Comparison of ENCODE assay signal across 8 cellular contexts in genomic region chr6:27078734-27079357, GRCh38.
DNase-seq lines count a peak whose midpoint lies in the region; ATAC-seq and TF ChIP-seq lines count a peak whose summit lies in the region.

No MANE protein-coding gene starts in this region.

- peak; percentile 76 for ATAC-seq in GM19467 (IDR thresholded peaks at IDR 0.05; ENCODE audit: unreplicated experiment)
- peak; percentile 83 for ATAC-seq in foreskin keratinocyte
- ATAC-seq in omental fat pad (ENCODE audit: low FRiP score): peak; percentile 73
- ATAC-seq in HG03469 (IDR thresholded peaks at IDR 0.05; ENCODE audit: unreplicated experiment): no peak

- H3K9ac ChIP-seq in HUES64 (ENCODE audit: low read depth, low read length) (peak overlapping the region; percentile 71), OCI-LY1 (ENCODE audit: low read length) (peak overlapping the region; percentile 35; the same call in 1 of the 2 replicates)

- H2AFZ ChIP-seq in OCI-LY1 (ENCODE audit: low read length): peak overlapping the region; percentile 82; the same call in 1 of the 2 replicates

- no peaks in the 10 kb centered on the region for H3K9me2 ChIP-seq in OCI-LY1 (ENCODE audit: low read depth, low read length)

- peak; percentile 60 for DNase-seq in D341Med (ENCODE audit: low spot score)
- DNase-seq in activated effector memory CD4-positive, alpha-beta T cell treated with Interleukin-2 at 50 U/mL for 16 hours: peak; percentile 6
- peak; percentile 36 to 69 for DNase-seq in foreskin keratinocyte
- peak; percentile 23 for DNase-seq in omental fat pad (ENCODE audit: low spot score)

- 2% methylated on average over 9 of the region's 9 CpGs for WGBS in HUES64

- no peaks in the 10 kb centered on the region for H3K9me3 ChIP-seq in HUES64 (ENCODE audit: insufficient read depth, low read depth, low read length)
- no peaks in the 10 kb centered on the region for H3K9me3 ChIP-seq in OCI-LY1 (ENCODE audit: low read length)

- H3K36me3 ChIP-seq in HUES64 (ENCODE audit: insufficient read depth, low read length) (no peaks in the 10 kb centered on the region), OCI-LY1 (ENCODE audit: insufficient read depth, low read length) (no peaks in the 10 kb centered on the region)

- H4K20me1 ChIP-seq in OCI-LY1 (ENCODE audit: insufficient read depth, low read length): no peaks in the 10 kb centered on the region

- H3K4me3 ChIP-seq in HUES64 (ENCODE audit: low read length) (peak overlapping the region; percentile 90), OCI-LY1 (ENCODE audit: low read depth, low read length, poor library complexity, severe bottlenecking) (peak overlapping the region; percentile 58)

- H3K79me2 ChIP-seq in OCI-LY1 (ENCODE audit: insufficient read depth, low read length): no peaks in the 10 kb centered on the region

- no peak overlapping the region for H3K27ac ChIP-seq in HUES64 (ENCODE audit: low read depth, low read length)
- H3K27ac ChIP-seq in OCI-LY1 (ENCODE audit: low read depth, low read length, poor library complexity, severe bottlenecking): no peak overlapping the region
- no peak overlapping the region for H3K27ac ChIP-seq in foreskin keratinocyte

- TF ChIP-seq CTCF in OCI-LY1 (IDR thresholded peaks at IDR 0.05; ENCODE audit: low read length): peak; percentile 93
- peak; percentile 87 for TF ChIP-seq CTCF in foreskin keratinocyte (conservative IDR thresholded peaks at IDR 0.05)
- TF ChIP-seq CTCF in omental fat pad (IDR thresholded peaks at IDR 0.05): no peak

- peak overlapping the region; percentile 68 for H3K4me2 ChIP-seq in OCI-LY1 (ENCODE audit: low read length)

- peaks cover 24% of the 10 kb centered on the region for H3K27me3 ChIP-seq in HUES64 (ENCODE audit: insufficient read depth, low read length)
- no peaks in the 10 kb centered on the region for H3K27me3 ChIP-seq in OCI-LY1 (ENCODE audit: insufficient read depth, low read length)
- H3K27me3 ChIP-seq in foreskin keratinocyte: peaks cover 42% of the 10 kb centered on the region

- no peaks in the 10 kb centered on the region for H3K4me1 ChIP-seq in HUES64 (ENCODE audit: insufficient read depth, low read length)
- peaks cover 4% of the 10 kb centered on the region for H3K4me1 ChIP-seq in OCI-LY1 (ENCODE audit: insufficient read depth, low read length, severe bottlenecking)
- H3K4me1 ChIP-seq in foreskin keratinocyte: no peaks in the 10 kb centered on the region

- no peaks in the 10 kb centered on the region for H3F3A ChIP-seq in OCI-LY1 (ENCODE audit: insufficient read depth, low read length)

Comparison
In these comparisons a context has a peak if more than half of its experiments do, and no peak if none do; other contexts are left out.
1. DNase-seq: peak in every context shown above with its lines; median percentile 60 in D341Med; 52 in foreskin keratinocyte; 23 in omental fat pad; 6 in activated effector memory CD4-positive, alpha-beta T cell treated with Interleukin-2 at 50 U/mL for 16 hours.
2. CTCF ChIP-seq: peak in OCI-LY1 (single experiment) and foreskin keratinocyte (single experiment); none in omental fat pad (0 of 3).